Comparison of ENCODE assay signal across 25 cellular contexts in genomic region chr4:183180096-183180495, GRCh38.
"Had no signal": no experiment of that assay in that cellular context is flagged by ENCODE, and none has a peak within 500 bp of the region (broad histone marks: within the 10 kb centered on the region; RNA-seq: fewer than 3 reads in every experiment).

No MANE protein-coding gene starts in this region.

- H3K9me3 Mint-ChIP-seq: dendritic cell treated with granulocyte-macrophage colony-stimulating factor and Interleukin-4, amounts not matched to agents 40 ng/mL and 50 ng/mL, for 4 days; natural killer cell treated with Interleukin-12 subunit alpha and Interleukin-12 subunit beta and Interleukin-15 and Interleukin-18, amount 100 ng/mL, for 72 hours had no signal

- H3K27me3 Mint-ChIP-seq: dendritic cell treated with granulocyte-macrophage colony-stimulating factor and Interleukin-4, amounts not matched to agents 40 ng/mL and 50 ng/mL, for 4 days; type B pancreatic cell had no signal

- H3K4me3 Mint-ChIP-seq: dendritic cell treated with granulocyte-macrophage colony-stimulating factor and Interleukin-4, amounts not matched to agents 40 ng/mL and 50 ng/mL, for 4 days; mesothelial cell of epicardium; naive B cell; natural killer cell treated with Interleukin-12 subunit alpha and Interleukin-12 subunit beta and Interleukin-15 and Interleukin-18, amount 100 ng/mL, for 72 hours; neural progenitor cell; stimulated activated memory B cell treated with anti-CD40 and anti-IgM and Interleukin-4, amounts not matched to agents 10 μg/mL and 1 μg/mL and 100 μg/mL, for 72 hours; type B pancreatic cell had no signal

- H3K27ac Mint-ChIP-seq: dendritic cell treated with granulocyte-macrophage colony-stimulating factor and Interleukin-4, amounts not matched to agents 40 ng/mL and 50 ng/mL, for 4 days; mesothelial cell of epicardium; naive B cell; natural killer cell treated with Interleukin-12 subunit alpha and Interleukin-12 subunit beta and Interleukin-15 and Interleukin-18, amount 100 ng/mL, for 72 hours; neural progenitor cell; stimulated activated memory B cell treated with anti-CD40 and anti-IgM and Interleukin-4, amounts not matched to agents 10 μg/mL and 1 μg/mL and 100 μg/mL, for 72 hours; type B pancreatic cell had no signal

- H3K9ac ChIP-seq: neural progenitor cell had no signal

- H3K4me1 Mint-ChIP-seq: naive B cell; stimulated activated memory B cell treated with anti-CD40 and anti-IgM and Interleukin-4, amounts not matched to agents 10 μg/mL and 1 μg/mL and 100 μg/mL, for 72 hours had no signal

- H3K4me3 ChIP-seq: colonic mucosa, esophagus muscularis mucosa, left lung, mucosa of descending colon, neural progenitor cell, psoas muscle, sigmoid colon, testis, tibial artery had no signal

- DNase-seq: colonic mucosa; effector CD8-positive, alpha-beta T cell; kidney; left cardiac atrium; left lung; mesenchymal stem cell; mucosa of descending colon; naive B cell; posterior cingulate gyrus; psoas muscle; right cardiac atrium; sigmoid colon; stimulated activated CD4-positive, alpha-beta T cell treated with anti-CD3 and anti-CD28 coated beads, Interleukin-2, amount 100 ng/mL, for 24 hours; stimulated activated CD4-positive, alpha-beta T cell treated with anti-CD3 and anti-CD28 coated beads, Interleukin-4, amount 100 ng/mL, for 24 hours; stimulated activated naive CD8-positive, alpha-beta T cell treated with anti-CD3 and anti-CD28 coated beads, Interleukin-15, Interleukin-2, amounts not matched to agents 100 U/mL and 50 U/mL, for 24 hours; substantia nigra; testis; tibial artery had no signal

- H3K27ac ChIP-seq: colonic mucosa, esophagus muscularis mucosa, left lung, neural progenitor cell, psoas muscle, sigmoid colon, testis, tibial artery had no signal

- H3K36me3 ChIP-seq: colonic mucosa, esophagus muscularis mucosa, left lung, neural progenitor cell, sigmoid colon, tibial artery had no signal

- ATAC-seq: left cardiac atrium; left lung; mucosa of descending colon; natural killer cell treated with Interleukin-12 subunit alpha and Interleukin-12 subunit beta and Interleukin-15 and Interleukin-18, amount 100 ng/mL, for 72 hours; psoas muscle; right cardiac atrium; stimulated activated memory B cell treated with anti-CD40 and anti-IgM and Interleukin-4, amounts not matched to agents 10 μg/mL and 1 μg/mL and 100 μg/mL, for 72 hours; stimulated activated naive CD8-positive, alpha-beta T cell treated with anti-CD3 and anti-CD28 coated beads, Interleukin-15, Interleukin-2, amounts not matched to agents 100 U/mL and 50 U/mL, for 24 hours had no signal

- H3K9me3 ChIP-seq: colonic mucosa, esophagus muscularis mucosa, left lung, mucosa of descending colon, psoas muscle, sigmoid colon, testis, tibial artery had no signal

- H3K27me3 ChIP-seq: colonic mucosa, esophagus muscularis mucosa, left lung, neural progenitor cell, sigmoid colon, testis, tibial artery had no signal

- H3K4me1 ChIP-seq: colonic mucosa had no signal

- H3K36me3 Mint-ChIP-seq: naive B cell; natural killer cell treated with Interleukin-12 subunit alpha and Interleukin-12 subunit beta and Interleukin-15 and Interleukin-18, amount 100 ng/mL, for 72 hours; stimulated activated memory B cell treated with anti-CD40 and anti-IgM and Interleukin-4, amounts not matched to agents 10 μg/mL and 1 μg/mL and 100 μg/mL, for 72 hours had no signal
